8 cellular contexts compared by ENCODE assay signal in the genomic region with DNA sequence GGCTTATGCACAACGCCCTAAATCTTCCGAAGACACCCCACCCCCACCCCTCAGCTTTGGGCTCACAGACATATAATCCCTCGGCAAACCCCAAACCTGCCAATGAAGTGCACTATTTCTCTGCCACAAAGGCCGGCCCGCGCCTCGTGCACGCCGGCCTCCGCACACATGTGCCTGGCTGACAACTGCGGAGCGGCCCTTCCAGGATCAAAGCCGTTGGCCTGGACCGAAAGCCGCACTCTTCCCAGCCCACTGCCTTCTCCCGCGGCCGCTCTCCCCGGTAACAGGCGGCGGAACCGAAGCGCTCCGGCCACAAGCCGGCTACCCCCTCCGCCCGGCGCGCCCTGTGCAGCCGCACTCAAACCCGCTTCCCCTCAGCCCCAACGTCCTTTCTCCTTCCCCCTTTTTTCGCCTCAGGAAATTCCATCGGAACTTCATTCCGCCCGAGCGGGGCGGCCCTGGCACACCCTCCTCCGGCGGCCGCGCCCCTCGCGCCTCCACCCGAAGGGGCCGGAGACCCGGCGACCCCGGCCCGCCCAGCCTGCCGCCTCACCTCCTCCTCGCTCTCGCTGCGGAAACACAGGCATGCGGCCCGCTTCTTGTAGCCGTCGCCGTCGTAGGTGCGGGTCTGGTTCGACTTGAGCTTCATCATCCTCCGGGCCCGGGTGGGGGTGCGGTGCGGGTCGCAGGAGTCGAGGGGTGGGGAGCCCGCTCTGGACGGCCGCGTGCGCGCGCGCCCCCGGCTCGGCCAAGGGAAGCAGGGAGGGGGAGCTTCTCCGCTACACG. TPM values are rescaled to one million over a fixed set of nuclear protein-coding genes. Genes with fewer than 3 reads are reported as not detected.
A peak's percentile ranks its signal among the peaks of the same experiment; 100 is the strongest.
DNase-seq lines count a peak whose midpoint lies in the region; ATAC-seq and TF ChIP-seq lines count a peak whose summit lies in the region.

No MANE protein-coding gene starts in this region.

- H3K9me3 Mint-ChIP-seq in activated CD4-positive, alpha-beta T cell treated with anti-CD3 and anti-CD28 coated beads, Interleukin-2, amount 10 ng/mL, durations not matched to agents 7 days and 5 days = peaks cover 7% of the 10 kb centered on the region

- H3K4me3 ChIP-seq in AG04450 (ENCODE audit: low read depth, low read length) (peak overlapping the region; percentile 77), duodenal mucosa (ENCODE audit: low read depth in 1 of 2, low read length in 2 of 2) (peak overlapping the region; percentile 65 to 88)

- ATAC-seq in GM18868 (IDR thresholded peaks at IDR 0.05; ENCODE audit: unreplicated experiment) = peak; percentile 30
- ATAC-seq in HG03066 (IDR thresholded peaks at IDR 0.05; ENCODE audit: low read depth, unreplicated experiment) = peak; percentile 26

- no peak for TF ChIP-seq CTCF in AG04450 (IDR thresholded peaks at IDR 0.05; ENCODE audit: low read depth, low read length)

- peaks cover 3% of the 10 kb centered on the region for H3K36me3 Mint-ChIP-seq in activated CD4-positive, alpha-beta T cell treated with anti-CD3 and anti-CD28 coated beads, Interleukin-2, amount 10 ng/mL, durations not matched to agents 7 days and 5 days (ENCODE audit: low read depth)

- H3K27ac ChIP-seq in AG04450 (ENCODE audit: low read depth, low read length) (peak overlapping the region; percentile 47), duodenal mucosa (ENCODE audit: low read depth, low read length) (peak overlapping the region; percentile 89)

- H3K9ac ChIP-seq in duodenal mucosa (ENCODE audit: low read depth in 1 of 2, low read length in 2 of 2) = peak overlapping the region; percentile 61 to 63

- no peaks in the 10 kb centered on the region for H3K27me3 Mint-ChIP-seq in activated CD4-positive, alpha-beta T cell treated with anti-CD3 and anti-CD28 coated beads, Interleukin-2, amount 10 ng/mL, durations not matched to agents 7 days and 5 days

- no peak overlapping the region for H3K27ac Mint-ChIP-seq in activated CD4-positive, alpha-beta T cell treated with anti-CD3 and anti-CD28 coated beads, Interleukin-2, amount 10 ng/mL, durations not matched to agents 7 days and 5 days

- no peak overlapping the region for H3K4me3 Mint-ChIP-seq in activated CD4-positive, alpha-beta T cell treated with anti-CD3 and anti-CD28 coated beads, Interleukin-2, amount 10 ng/mL, durations not matched to agents 7 days and 5 days

- H3K4me1 Mint-ChIP-seq in activated CD4-positive, alpha-beta T cell treated with anti-CD3 and anti-CD28 coated beads, Interleukin-2, amount 10 ng/mL, durations not matched to agents 7 days and 5 days = peaks cover 9% of the 10 kb centered on the region

- H3K27me3 ChIP-seq in AG04450 (ENCODE audit: control insufficient read depth, insufficient read depth, low read length) = no peaks in the 10 kb centered on the region
- H3K27me3 ChIP-seq in duodenal mucosa (ENCODE audit: control insufficient read depth in 1 of 2, insufficient read depth in 2 of 2, low read length in 2 of 2) = no peaks in the 10 kb centered on the region

- DNase-seq in AG04450 (ENCODE audit: low read depth, low spot score) = no peak
- DNase-seq in NCI-H345 treated with DMSO at 0.1 percent for 48 hours (lab: John Stamatoyannopoulos, UW; ENCODE audit: unreplicated experiment) = peak; percentile 20
- peak; percentile 52 for DNase-seq in activated CD4-positive, alpha-beta T cell treated with anti-CD3 and anti-CD28 coated beads, Interleukin-2, amount 10 ng/mL, durations not matched to agents 7 days and 5 days
- DNase-seq in lung microvascular endothelial cell (ENCODE audit: low read depth in 2 of 2) = peak; percentile 63 to 64
- DNase-seq in stimulated activated CD4-positive, alpha-beta T cell treated with anti-CD3 and anti-CD28 coated beads, TNF-alpha, amount 100 ng/mL, for 48 hours (ENCODE audit: low read depth in 3 of 3) = peak in 2 of 3 donors; percentile 17 to 40

- H3K4me1 ChIP-seq in duodenal mucosa (ENCODE audit: control insufficient read depth in 1 of 2, insufficient read depth in 2 of 2, low read length in 2 of 2) = peaks cover 13 to 19% of the 10 kb centered on the region in 2 donors

- CTCF ChIA-PET in AG04450 (lab: Charles Lee) = interaction anchor here (0.6 to 2.4 kb wide), 6 partner anchors 28 to 1462 kb away, joined by 3 to 18 read pairs (median 4); a partner anchor contains a TSS
- CTCF ChIA-PET in activated CD4-positive, alpha-beta T cell treated with anti-CD3 and anti-CD28 coated beads, Interleukin-2, amount 10 ng/mL, durations not matched to agents 7 days and 5 days (lab: Charles Lee) = interaction anchor here (0.6 to 1.4 kb wide), 3 partner anchors 11 to 1792 kb away, joined by 3 to 9 read pairs (median 4); no protein-coding TSS in a partner anchor

- POLR2A ChIA-PET in AG04450 (lab: Yijun Ruan, JAX) = interaction anchor here (1.0 to 2.2 kb wide), 4 partner anchors 9 to 168 kb away, joined by 3 to 8 read pairs (median 4); no protein-coding TSS in a partner anchor
- POLR2A ChIA-PET in activated CD4-positive, alpha-beta T cell treated with anti-CD3 and anti-CD28 coated beads, Interleukin-2, amount 10 ng/mL, durations not matched to agents 7 days and 5 days (lab: Charles Lee) = no interaction called here

- H3K9me3 ChIP-seq in AG04450 (ENCODE audit: control insufficient read depth, insufficient read depth, low read length) (no peaks in the 10 kb centered on the region), duodenal mucosa (ENCODE audit: control insufficient read depth in 1 of 2, low read length in 2 of 2) (peaks cover 0 to 3% of the 10 kb centered on the region in 2 donors)

- H3K36me3 ChIP-seq in duodenal mucosa (ENCODE audit: control insufficient read depth in 1 of 2, insufficient read depth in 2 of 2, low read length in 2 of 2) = no peaks in the 10 kb centered on the region

RNA-seq across cellular contexts. Expression of a gene that starts 0.6 kb away (rescaled TPM):
- polyA plus RNA-seq in AG04450 (2011; rRNA removed) = 23.7 and 26.7 TPM in 2 replicates
- polyA minus RNA-seq in AG04450 (2011; rRNA and poly(A)+ RNA removed) = 23.3 and 32.4 TPM in 2 replicates
- total RNA-seq in activated CD4-positive, alpha-beta T cell treated with anti-CD3 and anti-CD28 coated beads, Interleukin-2, amount 10 ng/mL, durations not matched to agents 7 days and 5 days = 10 to 100 TPM; 12.4 to 13.3 TPM
- total RNA-seq in lung microvascular endothelial cell = 17.1 and 19.4 TPM in 2 replicates

RNA-seq across cellular contexts. Expression of a gene that starts 34.0 kb away (rescaled TPM):
- 2,426 and 3,003 TPM in 2 replicates for polyA plus RNA-seq in AG04450 (2011; rRNA removed)
- polyA minus RNA-seq in AG04450 (2011; rRNA and poly(A)+ RNA removed) = 908 and 1,136 TPM in 2 replicates
- 1,000 to 10,000 TPM; 1,606 to 1,644 TPM for total RNA-seq in activated CD4-positive, alpha-beta T cell treated with anti-CD3 and anti-CD28 coated beads, Interleukin-2, amount 10 ng/mL, durations not matched to agents 7 days and 5 days
- 1,235 and 1,478 TPM in 2 replicates for total RNA-seq in lung microvascular endothelial cell
